Comparison of ENCODE assay signal across 2 cellular contexts in genomic region chr5:43042176-43042625, GRCh38.
TF ChIP-seq lines count a peak whose summit lies in the region.

No MANE protein-coding gene starts in this region.

TF ChIP-seq in WTC11, 78 proteins besides CTCF, POLR2A, EP300 and RAD21 (continued from another document):
- TF ChIP-seq E2F4 (CRISPR knock-in tag; IDR thresholded peaks at IDR 0.05; ENCODE audit: borderline replicate concordance, low read depth): no peak
- no peak for TF ChIP-seq TEAD4 (CRISPR knock-in tag; IDR thresholded peaks at IDR 0.05)
- TF ChIP-seq ZNF219 (CRISPR knock-in tag; IDR thresholded peaks at IDR 0.05; ENCODE audit: borderline replicate concordance): no peak
- no peak for TF ChIP-seq ZNF396 (CRISPR knock-in tag; IDR thresholded peaks at IDR 0.05; ENCODE audit: borderline replicate concordance)

TF ChIP-seq in HepG2, 621 proteins besides CTCF, POLR2A, EP300 and RAD21 (continued from another document and continues in another):
- TF ChIP-seq HOXA3 (CRISPR knock-in tag; IDR thresholded peaks at IDR 0.05) (peak; percentile 37), SALL2 (CRISPR knock-in tag; IDR thresholded peaks at IDR 0.05) (0 out of 2 replicates have a peak, but pooled peaks have one; percentile 26), TBP (CRISPR knock-in tag; IDR thresholded peaks at IDR 0.05) (no peak), PHB2 (IDR thresholded peaks at IDR 0.05; ENCODE audit: partially characterized antibody) (no peak), MYPOP (CRISPR knock-in tag; IDR thresholded peaks at IDR 0.05) (peak; percentile 94), ZNF781 (CRISPR knock-in tag; IDR thresholded peaks at IDR 0.05; ENCODE audit: borderline replicate concordance, not compliant biosample characterization) (peak; percentile 15), FOXA3 (CRISPR knock-in tag; IDR thresholded peaks at IDR 0.05) (peak; percentile 22; the same call in 1 of the 2 replicates), IRX3 (CRISPR knock-in tag; IDR thresholded peaks at IDR 0.05; ENCODE audit: borderline replicate concordance, low read depth) (peak; percentile 69; the same call in 1 of the 2 replicates), HNF1B (CRISPR knock-in tag; IDR thresholded peaks at IDR 0.05) (peak; percentile 48), GABPA (IDR thresholded peaks at IDR 0.05; ENCODE audit: low read depth, low read length) (no peak), GABPA (CRISPR knock-in tag; IDR thresholded peaks at IDR 0.05; ENCODE audit: low read depth) (peak; percentile 29; the same call in 1 of the 2 replicates), MYNN (CRISPR knock-in tag; IDR thresholded peaks at IDR 0.05; ENCODE audit: low read depth) (no peak; the same call in 1 of the 2 replicates), TBX2 (CRISPR knock-in tag; IDR thresholded peaks at IDR 0.05; ENCODE audit: borderline replicate concordance) (peak; percentile 46), MTF2 (CRISPR knock-in tag; IDR thresholded peaks at IDR 0.05; ENCODE audit: borderline replicate concordance) (0 out of 2 replicates have a peak, but pooled peaks have one; percentile 47), ZBTB37 (CRISPR knock-in tag; IDR thresholded peaks at IDR 0.05) (0 out of 2 replicates have a peak, but pooled peaks have one; percentile 76), ZNF777 (CRISPR knock-in tag; IDR thresholded peaks at IDR 0.05) (0 out of 2 replicates have a peak, but pooled peaks have one; percentile 56), KDM5B (CRISPR knock-in tag; IDR thresholded peaks at IDR 0.05; ENCODE audit: borderline replicate concordance) (peak; percentile 19; the same call in 1 of the 2 replicates), ATF3 (CRISPR knock-in tag; IDR thresholded peaks at IDR 0.05) (peak; percentile 42; the same call in 1 of the 2 replicates), ZKSCAN1 (IDR thresholded peaks at IDR 0.05; ENCODE audit: low read length) (no peak), ZNF30 (CRISPR knock-in tag; IDR thresholded peaks at IDR 0.05) (0 out of 2 replicates have a peak, but pooled peaks have one; percentile 55), POLR2G (IDR thresholded peaks at IDR 0.05; ENCODE audit: low read depth, low read length) (peak; percentile 52; the same call in 1 of the 2 replicates), ZIK1 (CRISPR knock-in tag; IDR thresholded peaks at IDR 0.05; ENCODE audit: borderline replicate concordance, low read depth) (no peak), RERE (CRISPR knock-in tag; IDR thresholded peaks at IDR 0.05; ENCODE audit: low read depth) (no peak), LCORL (IDR thresholded peaks at IDR 0.05) (no peak), LCORL (CRISPR knock-in tag; IDR thresholded peaks at IDR 0.05) (peak; percentile 64), ZNF609 (CRISPR knock-in tag; IDR thresholded peaks at IDR 0.05; ENCODE audit: borderline replicate concordance) (peak; percentile 66; the same call in 1 of the 2 replicates), TAF15 (IDR thresholded peaks at IDR 0.05; ENCODE audit: low read depth, low read length, poor library complexity, severe bottlenecking) (no peak), ZNF766 (CRISPR knock-in tag; IDR thresholded peaks at IDR 0.05; ENCODE audit: borderline replicate concordance) (0 out of 2 replicates have a peak, but pooled peaks have one; percentile 25), KLF12 (CRISPR knock-in tag; IDR thresholded peaks at IDR 0.05; ENCODE audit: borderline replicate concordance) (no peak), ZKSCAN8 (CRISPR knock-in tag; IDR thresholded peaks at IDR 0.05; ENCODE audit: borderline replicate concordance) (0 out of 2 replicates have a peak, but pooled peaks have one; percentile 12), SOX6 (IDR thresholded peaks at IDR 0.05) (no peak), SOX6 (CRISPR knock-in tag; IDR thresholded peaks at IDR 0.05) (peak; percentile 1; the same call in 1 of the 2 replicates), ZNF430 (CRISPR knock-in tag; IDR thresholded peaks at IDR 0.05) (peak; percentile 66), ZNF292 (CRISPR knock-in tag; IDR thresholded peaks at IDR 0.05; ENCODE audit: borderline replicate concordance, low read depth) (peak; percentile 97), KAT7 (CRISPR knock-in tag; IDR thresholded peaks at IDR 0.05; ENCODE audit: borderline replicate concordance) (0 out of 2 replicates have a peak, but pooled peaks have one; percentile 34), RBAK (CRISPR knock-in tag; IDR thresholded peaks at IDR 0.05) (0 out of 2 replicates have a peak, but pooled peaks have one; percentile 11), TRAFD1 (CRISPR knock-in tag; IDR thresholded peaks at IDR 0.05; ENCODE audit: borderline replicate concordance) (0 out of 2 replicates have a peak, but pooled peaks have one; percentile 19), MAFK (conservative IDR thresholded peaks at IDR 0.05 in 1 of 2, IDR thresholded peaks at IDR 0.05 in 1 of 2; ENCODE audit: low read length in 2 of 2) (peak; percentile 63 to 65), IRF9 (CRISPR knock-in tag; IDR thresholded peaks at IDR 0.05; ENCODE audit: borderline replicate concordance) (peak; percentile 44), ZNF691 (CRISPR knock-in tag; IDR thresholded peaks at IDR 0.05; ENCODE audit: borderline replicate concordance, low read depth) (0 out of 2 replicates have a peak, but pooled peaks have one; percentile 6), ZNF143 (CRISPR knock-in tag; IDR thresholded peaks at IDR 0.05) (no peak)
